Comparison of ENCODE assay signal across 17 cellular contexts in the genomic region with DNA sequence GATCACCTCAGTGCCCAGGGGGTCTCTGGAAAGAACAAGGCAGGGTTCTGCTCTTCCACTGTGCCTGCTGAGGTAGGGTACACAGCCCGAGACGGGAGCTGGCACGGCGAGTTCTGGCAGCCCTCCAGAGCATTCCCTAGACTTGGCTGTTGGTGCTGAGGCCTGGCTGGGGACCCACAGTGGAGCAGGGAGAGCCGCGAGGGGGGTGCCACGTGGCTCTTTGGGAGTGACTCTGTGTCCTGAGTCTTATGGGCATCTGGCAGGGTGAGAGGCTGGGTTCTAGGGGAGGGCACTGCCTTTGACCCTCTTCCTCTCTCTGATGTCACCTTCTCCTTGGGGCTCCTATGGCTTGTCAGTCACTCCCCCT.
DNase-seq lines count a peak whose midpoint lies in the region; TF ChIP-seq lines count a peak whose summit lies in the region.
"Had no signal": no experiment of that assay in that cellular context is flagged by ENCODE, and none has a peak within 500 bp of the region (broad histone marks: within the 10 kb centered on the region; RNA-seq: fewer than 3 reads in every experiment).

No MANE protein-coding gene starts in this region.

- H2AFZ ChIP-seq in neuronal stem cell (ENCODE audit: low read length): no peak overlapping the region

- no peak overlapping the region for H2BK120ac ChIP-seq in neuronal stem cell (ENCODE audit: low read depth, low read length)

- TF ChIP-seq CTCF in dorsolateral prefrontal cortex (IDR thresholded peaks at IDR 0.05 in 54 of 56, conservative IDR thresholded peaks at IDR 0.05 in 2 of 56; ENCODE audit: low read depth in 1 of 56, partially characterized antibody in 56 of 56) (no peak), tibial artery (IDR thresholded peaks at IDR 0.05) (no peak)

- H3K4me1 ChIP-seq in neuronal stem cell (ENCODE audit: control insufficient read depth in 2 of 2, insufficient read depth in 1 of 2, low read depth in 1 of 2, low read length in 2 of 2) (peaks cover 0 to 9% of the 10 kb centered on the region in 2 donors), tibial artery (peaks cover 0 to 30% (median 18%) of the 10 kb centered on the region in 4 donors)

- H3K4me3 ChIP-seq in dorsolateral prefrontal cortex (no peak overlapping the region), neuronal stem cell (ENCODE audit: low read length in 2 of 2) (no peak overlapping the region), tibial artery (no peak overlapping the region)
- H3K4me3 ChIP-seq: K562, SK-N-MC had no signal

- H3K4ac ChIP-seq in neuronal stem cell (ENCODE audit: low read length): no peak overlapping the region

- no peak overlapping the region for H3K4me2 ChIP-seq in neuronal stem cell (ENCODE audit: insufficient read depth, low read length, poor library complexity, severe bottlenecking)

- H3K9me3 ChIP-seq in neuronal stem cell (replicated peaks in 1 of 2; ENCODE audit: control insufficient read depth in 2 of 2, insufficient read depth in 1 of 2, low read depth in 1 of 2, low read length in 2 of 2): peaks cover 0 to 2% of the 10 kb centered on the region in 2 donors
- H3K9me3 ChIP-seq in tibial artery: no peaks in the 10 kb centered on the region

- H3K36me3 ChIP-seq in neuronal stem cell (replicated peaks in 1 of 2; ENCODE audit: control insufficient read depth in 2 of 2, insufficient read depth in 2 of 2, low read length in 2 of 2) (no peaks in the 10 kb centered on the region), tibial artery (no peaks in the 10 kb centered on the region)

- intact Hi-C loops in dorsolateral prefrontal cortex (cut with DNase I) (no loop called here), tibial artery (cut with DNase I; ENCODE audit: low total_unique reads) (no loop called here)

- WGBS in neuronal stem cell (ENCODE audit: extremely low coverage in 2 of 2, insufficient read length in 2 of 2, insufficient replicate concordance in 1 of 2), 2 donors: no CpG with 5 or more reads among the region's 7 CpGs

- H4K91ac ChIP-seq in neuronal stem cell (ENCODE audit: low read depth, low read length, poor library complexity): no peak overlapping the region

- H3K9ac ChIP-seq in neuronal stem cell (ENCODE audit: low read depth, low read length, poor library complexity): no peak overlapping the region

- peak overlapping the region; percentile 58 for H3K14ac ChIP-seq in neuronal stem cell (ENCODE audit: low read length)

- H3K27me3 ChIP-seq in dorsolateral prefrontal cortex (no peaks in the 10 kb centered on the region), neuronal stem cell (ENCODE audit: control insufficient read depth in 3 of 3, insufficient read depth in 3 of 3, low read depth in 1 of 3, low read length in 3 of 3) (peaks cover 0 to 2% (median 0%) of the 10 kb centered on the region in 3 experiments), tibial artery (no peaks in the 10 kb centered on the region)

- H4K8ac ChIP-seq in neuronal stem cell (ENCODE audit: low read depth, low read length): no peak overlapping the region

- H2BK5ac ChIP-seq in neuronal stem cell (ENCODE audit: low read length): no peak overlapping the region

- H2AK5ac ChIP-seq in neuronal stem cell (ENCODE audit: low read depth, low read length): no peak overlapping the region

- no peak overlapping the region for H2BK12ac ChIP-seq in neuronal stem cell (ENCODE audit: low read length)

- no peaks in the 10 kb centered on the region for H3K79me1 ChIP-seq in neuronal stem cell (ENCODE audit: low read depth, low read length)

- H3K23ac ChIP-seq in neuronal stem cell (ENCODE audit: low read depth, low read length, poor library complexity): no peak overlapping the region

- H3K27ac ChIP-seq in dorsolateral prefrontal cortex (no peak overlapping the region), neuronal stem cell (replicated peaks; ENCODE audit: low read length) (no peak overlapping the region), tibial artery (peak overlapping the region; percentile 4 to 7)
- H3K27ac ChIP-seq: SK-N-MC had no signal

- DNase-seq in NCI-H1105 (lab: John Stamatoyannopoulos, UW): peak; percentile 15
- DNase-seq in dorsolateral prefrontal cortex: peak in 8 of 10 donors; percentile 27 to 78 (median 59)
- DNase-seq in neuronal stem cell (ENCODE audit: low spot score): no peak
- DNase-seq in tibial artery: peak in 1 of 2 donors; percentile 82
- no peak for DNase-seq in ecto neural progenitor cell (ENCODE audit: low spot score)
- DNase-seq in MV-4-11 (lab: John Stamatoyannopoulos, UW): no peak
- no peak for DNase-seq in NCI-H2227 (lab: John Stamatoyannopoulos, UW; ENCODE audit: unreplicated experiment)
- DNase-seq: activated CD4-positive, alpha-beta T cell treated with anti-CD3 and anti-CD28 coated beads for 48 hours; activated naive CD8-positive, alpha-beta T cell treated with anti-CD3 and anti-CD28 coated beads, Interleukin-2, amount 10 ng/mL, durations not matched to agents 7 days and 5 days; activated T-cell treated with anti-CD3 and anti-CD28 coated beads, Interleukin-2, amount 50 U/mL, for 4 hours; DMS153; NCI-H1436 treated with DMSO at 0.1 percent for 48 hours; NCI-H510A; stimulated activated CD4-positive, alpha-beta T cell treated with anti-CD3 and anti-CD28 coated beads, Interleukin-12 subunit alpha, Interleukin-12 subunit beta, amount 100 ng/mL, for 4 hours; stimulated activated naive CD4-positive, alpha-beta T cell treated with Interleukin-2 at 50 U/mL for 16 hours had no signal

- H3K18ac ChIP-seq in neuronal stem cell (ENCODE audit: low read length): no peak overlapping the region

- H2BK15ac ChIP-seq in neuronal stem cell (ENCODE audit: low read length): no peak overlapping the region

Comparison
In these comparisons a context has a peak if more than half of its experiments do, and no peak if none do; other contexts are left out.
1. DNase-seq: peak in NCI-H1105 (single experiment) and dorsolateral prefrontal cortex (8 of 10); none in neuronal stem cell (single experiment), ecto neural progenitor cell (single experiment), MV-4-11 (single experiment) and NCI-H2227 (single experiment).
2. H3K27ac ChIP-seq: peak in tibial artery (2 of 2); none in dorsolateral prefrontal cortex (0 of 59) and neuronal stem cell (single experiment).